12 cellular contexts compared by ENCODE assay signal in the genomic region with DNA sequence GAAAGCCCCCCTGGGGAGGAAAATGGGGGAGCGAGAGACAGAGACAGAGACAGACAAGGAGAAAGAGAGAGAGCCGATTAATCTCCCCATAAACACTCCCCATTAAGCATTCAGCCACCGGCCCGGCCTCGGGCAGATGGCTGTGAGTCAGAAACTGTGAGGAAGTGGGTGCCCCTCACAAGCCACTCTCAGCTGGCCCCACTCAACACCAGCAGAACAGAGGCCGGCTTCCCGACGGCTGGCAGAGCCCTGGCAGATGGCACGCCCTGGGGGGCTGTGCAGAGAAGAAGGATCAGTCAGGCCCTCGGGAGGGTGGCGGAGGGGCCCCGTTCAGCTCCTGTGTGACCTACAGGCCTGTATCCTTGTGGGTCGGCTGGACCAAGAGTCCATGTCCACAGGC. TPM values are rescaled to one million over a fixed set of nuclear protein-coding genes. Genes with fewer than 3 reads are reported as not detected.
DNase-seq lines count a peak whose midpoint lies in the region; ATAC-seq, FAIRE-seq and TF ChIP-seq lines count a peak whose summit lies in the region.
"Had no signal": no experiment of that assay in that cellular context is flagged by ENCODE, and none has a peak within 500 bp of the region (broad histone marks: within the 10 kb centered on the region; RNA-seq: fewer than 3 reads in every experiment).

No MANE protein-coding gene starts in this region.

- H4K91ac ChIP-seq in IMR-90 (ENCODE audit: insufficient read depth, low read depth, low read length) = no peak overlapping the region

- no peaks in the 10 kb centered on the region for H3K9me3 Mint-ChIP-seq in brain
- H3K9me3 Mint-ChIP-seq in natural killer cell = no peaks in the 10 kb centered on the region
- H3K9me3 Mint-ChIP-seq: activated naive CD4-positive, alpha-beta T cell treated with anti-CD3 and anti-CD28 coated beads, Interleukin-2, amount 50 U/mL, for 24 hours; memory B cell had no signal

- H3K9me1 ChIP-seq in IMR-90 (ENCODE audit: insufficient read depth, low read length) = 0 out of 2 replicates have a peak, but pooled peaks cover 3% of the 10 kb centered on the region

- peaks cover 3% of the 10 kb centered on the region; the same call in 1 of the 2 replicates for H3K4me1 ChIP-seq in IMR-90 (ENCODE audit: control insufficient read depth, insufficient read depth, low read length)
- H3K4me1 ChIP-seq in HAP-1 = no peaks in the 10 kb centered on the region

- 100% methylated on average over 1 of the region's 13 CpGs; no CpG with 5 or more reads in 1 of the 2 experiments for whole genome bisulfite sequencing in IMR-90 (ENCODE audit: extremely low coverage in 2 of 2, insufficient read length in 1 of 2), 2 experiments

- H2BK15ac ChIP-seq in IMR-90 (ENCODE audit: low read depth, low read length) = no peak overlapping the region

- no peaks in the 10 kb centered on the region for H4K20me1 ChIP-seq in IMR-90 (ENCODE audit: insufficient read depth, low read length)

- POLR2A ChIA-PET in IMR-90 (lab: Charles Lee; ENCODE audit: unreplicated experiment) = no interaction called here

- H3K23ac ChIP-seq in IMR-90 (ENCODE audit: low read depth, low read length) = no peak overlapping the region

- no peak overlapping the region for H2BK120ac ChIP-seq in IMR-90 (ENCODE audit: low read depth, low read length)

- H3K4me1 Mint-ChIP-seq in brain (peaks cover 15% of the 10 kb centered on the region), natural killer cell (no peaks in the 10 kb centered on the region)
- H3K4me1 Mint-ChIP-seq: activated naive CD4-positive, alpha-beta T cell treated with anti-CD3 and anti-CD28 coated beads, Interleukin-2, amount 50 U/mL, for 24 hours had no signal

- no peak overlapping the region for H3K18ac ChIP-seq in IMR-90 (ENCODE audit: low read depth, low read length)

- no peak overlapping the region for H2AK5ac ChIP-seq in IMR-90 (ENCODE audit: low read depth, low read length)

- H3K4me3 Mint-ChIP-seq in brain = no peak overlapping the region
- no peak overlapping the region for H3K4me3 Mint-ChIP-seq in natural killer cell
- H3K4me3 Mint-ChIP-seq: activated naive CD4-positive, alpha-beta T cell treated with anti-CD3 and anti-CD28 coated beads, Interleukin-2, amount 50 U/mL, for 24 hours; memory B cell had no signal

- ATAC-seq in IMR-90 (ENCODE audit: low read depth) (peak; percentile 54), natural killer cell (no peak), GM21737 (IDR thresholded peaks at IDR 0.05; ENCODE audit: unreplicated experiment) (no peak)
- ATAC-seq: Panc1 had no signal

- no peaks in the 10 kb centered on the region for H3K36me3 Mint-ChIP-seq in brain
- H3K36me3 Mint-ChIP-seq in natural killer cell = no peaks in the 10 kb centered on the region
- H3K36me3 Mint-ChIP-seq: activated naive CD4-positive, alpha-beta T cell treated with anti-CD3 and anti-CD28 coated beads, Interleukin-2, amount 50 U/mL, for 24 hours; memory B cell had no signal

- H3K9ac ChIP-seq in IMR-90 (ENCODE audit: low read depth, low read length) = no peak overlapping the region

- peak; percentile 35 for DNase-seq in A172 (ENCODE audit: low spot score)
- DNase-seq in IMR-90 = peak; percentile 40
- peak; percentile 11 for DNase-seq in natural killer cell
- no peak for DNase-seq in HAP-1 (ENCODE audit: low spot score in 2 of 2)
- no peak for DNase-seq in NCI-H1105 treated with DMSO at 0.1 percent for 48 hours (lab: John Stamatoyannopoulos, UW)
- DNase-seq in GM12892 (ENCODE audit: insufficient read length) = no peak

- H4K8ac ChIP-seq in IMR-90 (ENCODE audit: low read depth in 2 of 2, low read length in 2 of 2) = no peak overlapping the region

- dilution Hi-C loops in IMR-90 (cut with HindIII; ENCODE audit: low sequenced_read_pairs, unreplicated experiment) = no loop called here

- H2BK20ac ChIP-seq in IMR-90 (ENCODE audit: low read depth, low read length) = no peak overlapping the region

- H3K79me1 ChIP-seq in IMR-90 (ENCODE audit: low read depth in 1 of 2, low read length in 2 of 2) = no peaks in the 10 kb centered on the region

- in situ Hi-C loops in IMR-90 (cut with MboI; ENCODE audit: low sequenced_read_pairs) = no loop called here
- in situ Hi-C loops in HAP-1 (cut with MboI; ENCODE audit: low sequenced_read_pairs) = no loop called here

- no peak overlapping the region for H3K4me2 ChIP-seq in IMR-90 (ENCODE audit: low read depth, low read length)

- no peak overlapping the region for H3K14ac ChIP-seq in IMR-90 (replicated peaks; ENCODE audit: low read depth, low read length)

- intact Hi-C loops in IMR-90 (cut with micrococcal nuclease) (no loop called here), natural killer cell (cut with micrococcal nuclease) (no loop called here)

- TF ChIP-seq CTCF in IMR-90 (conservative IDR thresholded peaks at IDR 0.05; ENCODE audit: low read depth, low read length) = no peak
- no peak for TF ChIP-seq CTCF in brain (conservative IDR thresholded peaks at IDR 0.05)
- no peak for TF ChIP-seq CTCF in natural killer cell (IDR thresholded peaks at IDR 0.05)

- H3K27ac Mint-ChIP-seq in brain (peak overlapping the region in 3 of 5 experiments; percentile 48 to 80 (median 65)), natural killer cell (no peak overlapping the region)
- H3K27ac Mint-ChIP-seq: activated naive CD4-positive, alpha-beta T cell treated with anti-CD3 and anti-CD28 coated beads, Interleukin-2, amount 50 U/mL, for 24 hours; memory B cell had no signal

- CTCF ChIA-PET in IMR-90 (lab: Yijun Ruan, JAX) = interaction anchor here (0.8 to 1.0 kb wide), 2 partner anchors 12 to 43 kb away, joined by 3 read pairs; no protein-coding TSS in a partner anchor

- H4K5ac ChIP-seq in IMR-90 (ENCODE audit: low read depth, low read length) = no peak overlapping the region

- H3K56ac ChIP-seq in IMR-90 (ENCODE audit: extremely low read depth, insufficient read depth, low read length) = no peak overlapping the region

- TF ChIP-seq RAD21 in IMR-90 (IDR thresholded peaks at IDR 0.05; ENCODE audit: low read length) = no peak

- H3K4me3 ChIP-seq in IMR-90 (ENCODE audit: insufficient read depth, low read depth, low read length) (no peak overlapping the region), HAP-1 (no peak overlapping the region)

- H3K36me3 ChIP-seq in IMR-90 (ENCODE audit: control insufficient read depth, insufficient read depth, low read length) (no peaks in the 10 kb centered on the region), HAP-1 (replicated peaks) (no peaks in the 10 kb centered on the region)

- TF ChIP-seq POLR2A in IMR-90 (IDR thresholded peaks at IDR 0.05; ENCODE audit: low read depth, low read length) (no peak), GM12892 (IDR thresholded peaks at IDR 0.05; ENCODE audit: low read depth, low read length) (no peak)

- no peak overlapping the region for H3K27ac ChIP-seq in IMR-90 (ENCODE audit: insufficient read depth, low read length)
- H3K27ac ChIP-seq: C4-2B had no signal

- H3K4ac ChIP-seq in IMR-90 (ENCODE audit: low read depth, low read length) = no peak overlapping the region

- H3K27me3 Mint-ChIP-seq in brain (no peaks in the 10 kb centered on the region), natural killer cell (ENCODE audit: low read depth in 2 of 2) (no peaks in the 10 kb centered on the region)
- H3K27me3 Mint-ChIP-seq: activated naive CD4-positive, alpha-beta T cell treated with anti-CD3 and anti-CD28 coated beads, Interleukin-2, amount 50 U/mL, for 24 hours had no signal

- H2AFZ ChIP-seq in IMR-90 (replicated peaks; ENCODE audit: low read length, poor library complexity) = peak overlapping the region; percentile 78

- H3K27me3 ChIP-seq in IMR-90 (ENCODE audit: control insufficient read depth, insufficient read depth, low read length) (peaks cover 6% of the 10 kb centered on the region), HAP-1 (ENCODE audit: low read depth) (no peaks in the 10 kb centered on the region)

- H3K9me3 ChIP-seq in IMR-90 (ENCODE audit: control insufficient read depth, insufficient read depth, low read length) (no peaks in the 10 kb centered on the region), HAP-1 (no peaks in the 10 kb centered on the region)

- H2BK5ac ChIP-seq in IMR-90 (ENCODE audit: low read depth, low read length, poor library complexity, severe bottlenecking) = no peak overlapping the region

- FAIRE-seq in GM12892 (lab: Jason Lieb, UNC) = no peak

- BruUV-seq in IMR-90 (replicated peaks; lab: Mats Ljungman, UMichigan) = no TSS peak

- peak overlapping the region; percentile 74 for H2AK9ac ChIP-seq in IMR-90 (replicated peaks; ENCODE audit: low read depth, low read length, poor library complexity)

TF ChIP-seq in IMR-90, 13 proteins besides CTCF, POLR2A, EP300 and RAD21:
- no peak for TF ChIP-seq CHD1 (IDR thresholded peaks at IDR 0.05; ENCODE audit: low read depth, low read length)
- TF ChIP-seq, protein P1, sequence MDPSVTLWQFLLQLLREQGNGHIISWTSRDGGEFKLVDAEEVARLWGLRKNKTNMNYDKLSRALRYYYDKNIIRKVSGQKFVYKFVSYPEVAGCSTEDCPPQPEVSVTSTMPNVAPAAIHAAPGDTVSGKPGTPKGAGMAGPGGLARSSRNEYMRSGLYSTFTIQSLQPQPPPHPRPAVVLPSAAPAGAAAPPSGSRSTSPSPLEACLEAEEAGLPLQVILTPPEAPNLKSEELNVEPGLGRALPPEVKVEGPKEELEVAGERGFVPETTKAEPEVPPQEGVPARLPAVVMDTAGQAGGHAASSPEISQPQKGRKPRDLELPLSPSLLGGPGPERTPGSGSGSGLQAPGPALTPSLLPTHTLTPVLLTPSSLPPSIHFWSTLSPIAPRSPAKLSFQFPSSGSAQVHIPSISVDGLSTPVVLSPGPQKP (IDR thresholded peaks at IDR 0.05; ENCODE audit: borderline replicate concordance, low read depth, low read length) = no peak

RNA-seq across cellular contexts. Expression of a gene that starts 41.2 kb away (rescaled TPM):
- total RNA-seq in A172 (2014; rRNA removed; shearing (Covaris generic)) = 1.9 and 3.1 TPM in 2 replicates
- total RNA-seq in IMR-90 (2012; rRNA removed) (0.18 and 0.28 TPM in 2 replicates), natural killer cell (under 1 TPM in 1 of 3 donors, not detected in 2; 0.70 TPM)
- polyA plus RNA-seq in IMR-90 (2012; rRNA removed) (0.14 and 0.36 TPM in 2 replicates), brain (ENCODE audit: insufficient read depth, low read depth, low replicate concordance) (88.4 TPM)
- 0.11 and 0.74 TPM in 2 replicates for polyA plus RNA-seq in IMR-90 (2012; cell fraction: cytosol; rRNA removed)
- 0.57 and 1.0 TPM in 2 replicates for polyA plus RNA-seq in IMR-90 (2012; cell fraction: nucleus; rRNA removed; ENCODE audit: low replicate concordance)
- polyA plus RNA-seq in GM12892 (2012; ENCODE audit: missing spikeins) = 0.38 TPM

Comparison
In these comparisons a context has a peak if more than half of its experiments do, and no peak if none do; other contexts are left out.
1. DNase-seq: peak in A172 (single experiment), IMR-90 (single experiment) and natural killer cell (single experiment); none in HAP-1 (0 of 2), NCI-H1105 treated with DMSO at 0.1 percent for 48 hours (single experiment) and GM12892 (single experiment).
2. H3K27ac Mint-ChIP-seq: peak in brain (3 of 5); none in natural killer cell (0 of 2).